7 cellular contexts compared by ENCODE assay signal in genomic region chr1:2228684-2229031, GRCh38.
DNase-seq lines count a peak whose midpoint lies in the region; ATAC-seq, FAIRE-seq and TF ChIP-seq lines count a peak whose summit lies in the region.

No MANE protein-coding gene starts in this region.

- POLR2A ChIA-PET in RWPE1 (lab: Yijun Ruan, JAX; ENCODE audit: low non-redundant PET): no interaction called here

- ATAC-seq in GM19455 (IDR thresholded peaks at IDR 0.05; ENCODE audit: unreplicated experiment): no peak

- no peak overlapping the region for H2AFZ ChIP-seq in neuron (ENCODE audit: low read depth, low read length)

- H3K9me3 ChIP-seq in neuron (ENCODE audit: low read length): no peaks in the 10 kb centered on the region

- no peak for TF ChIP-seq CTCF in GM20000 (IDR thresholded peaks at IDR 0.05; ENCODE audit: extremely low read depth, missing control alignments)
- no peak for TF ChIP-seq CTCF in RWPE1 (conservative IDR thresholded peaks at IDR 0.05; ENCODE audit: low read depth)

- peaks cover 31% of the 10 kb centered on the region for H3K4me1 ChIP-seq in neuron (ENCODE audit: insufficient read depth, low read length)

- H3K27me3 ChIP-seq in neuron (ENCODE audit: insufficient read depth, low read length): no peaks in the 10 kb centered on the region

- H3K27ac ChIP-seq in RWPE1 (peak overlapping the region; percentile 99), epithelial cell of prostate (peak overlapping the region; percentile 72)

- no peak for FAIRE-seq in HTR-8/SVneo (lab: Jason Lieb, UNC)

- DNase-seq in GM20000 (ENCODE audit: low spot score) (peak; percentile 63), RWPE1 (ENCODE audit: low spot score) (no peak), epithelial cell of prostate (ENCODE audit: low read depth, low spot score) (no peak), pons (ENCODE audit: low spot score) (no peak), HTR-8/SVneo (ENCODE audit: insufficient read length, low spot score) (no peak)

- H3K4me3 ChIP-seq in neuron (ENCODE audit: low read length): peak overlapping the region; percentile 86

- H3K36me3 ChIP-seq in neuron (ENCODE audit: insufficient read depth, low read length): no peaks in the 10 kb centered on the region

- CTCF ChIA-PET in RWPE1 (lab: Yijun Ruan, JAX): interaction anchor here (1.0 to 2.0 kb wide), 2 partner anchors 34 to 153 kb away, joined by 3 to 9 read pairs; partner anchors contain the start of gene FAAP20
